ENCODE assay signal across 27 cellular contexts in the genomic region with DNA sequence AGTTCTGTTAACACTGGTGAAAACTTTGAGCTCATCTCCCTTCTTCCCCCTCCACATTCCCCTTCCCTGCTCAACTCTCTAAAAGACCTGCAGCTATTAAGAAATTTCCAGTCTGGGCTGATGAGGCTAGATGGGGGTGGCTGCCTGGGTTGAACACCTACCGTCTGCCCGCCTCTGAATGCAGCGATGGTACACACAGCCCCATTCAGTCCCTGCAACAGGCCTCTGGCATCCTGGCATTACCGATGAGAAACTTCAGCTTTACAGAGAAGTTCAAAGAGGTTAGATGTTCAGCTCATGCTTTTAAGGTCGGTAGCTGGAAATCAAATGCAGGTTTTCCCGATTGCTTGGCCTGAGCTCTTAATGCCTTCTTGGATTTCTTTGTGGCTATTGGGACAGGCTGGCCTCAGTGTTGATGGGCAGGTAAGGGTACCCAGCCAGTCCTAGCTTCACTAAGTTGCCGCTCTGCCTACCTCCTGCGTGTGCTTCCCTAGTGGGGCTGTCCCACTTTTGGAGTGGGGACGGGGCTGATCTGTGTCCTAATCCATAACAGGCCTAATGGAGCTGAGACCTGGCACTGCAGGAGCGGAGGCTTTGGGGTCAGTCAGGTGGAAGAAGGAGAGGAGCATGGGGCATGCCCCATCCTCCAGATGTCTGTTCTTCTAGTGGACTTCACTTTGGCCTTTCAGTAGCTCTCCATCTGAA. TPM values are rescaled to one million over a fixed set of nuclear protein-coding genes. Genes with fewer than 3 reads are reported as not detected.
DNase-seq lines count a peak whose midpoint lies in the region; ATAC-seq, FAIRE-seq and TF ChIP-seq lines count a peak whose summit lies in the region.
"Had no signal": no experiment of that assay in that cellular context is flagged by ENCODE, and none has a peak within 500 bp of the region (broad histone marks: within the 10 kb centered on the region; RNA-seq: fewer than 3 reads in every experiment).

No MANE protein-coding gene starts in this region.

- H3K79me2 ChIP-seq in endothelial cell of umbilical vein (ENCODE audit: control insufficient read depth, insufficient read depth, low read length) = no peaks in the 10 kb centered on the region

- H3K27me3 ChIP-seq in breast epithelium (no peaks in the 10 kb centered on the region), endothelial cell of umbilical vein (ENCODE audit: control insufficient read depth in 2 of 2, insufficient read depth in 2 of 2, low read length in 2 of 2) (peaks cover 2% of the 10 kb centered on the region in 2 experiments), neuronal stem cell (ENCODE audit: control insufficient read depth in 3 of 3, insufficient read depth in 3 of 3, low read depth in 1 of 3, low read length in 3 of 3) (no peaks in the 10 kb centered on the region), upper lobe of right lung (no peaks in the 10 kb centered on the region)

- peaks cover 97% of the 10 kb centered on the region for H3K36me3 Mint-ChIP-seq in MCF 10A (ENCODE audit: insufficient read depth, unreplicated experiment)
- no peaks in the 10 kb centered on the region for H3K36me3 Mint-ChIP-seq in activated CD8-positive, alpha-beta memory T cell treated with anti-CD3 and anti-CD28 coated beads, Interleukin-2, amount 10 ng/mL, durations not matched to agents 7 days and 5 days

- peak; percentile 8 for FAIRE-seq in endothelial cell of umbilical vein (lab: Jason Lieb, UNC)
- FAIRE-seq: islet of Langerhans had no signal

- H4K91ac ChIP-seq in neuronal stem cell (ENCODE audit: low read depth, low read length, poor library complexity) = no peak overlapping the region

- peak overlapping the region; percentile 8 for H3K23ac ChIP-seq in neuronal stem cell (ENCODE audit: low read depth, low read length, poor library complexity)

- peaks cover 4% of the 10 kb centered on the region for H3K79me1 ChIP-seq in neuronal stem cell (ENCODE audit: low read depth, low read length)

- BruUV-seq in MCF 10A (replicated peaks; lab: Mats Ljungman, UMichigan) (no TSS peak), endothelial cell of umbilical vein (replicated peaks; lab: Mats Ljungman, UMichigan) (no TSS peak)

- peak overlapping the region; percentile 61 for H3K18ac ChIP-seq in neuronal stem cell (ENCODE audit: low read length)

- no peak overlapping the region for H4K8ac ChIP-seq in neuronal stem cell (ENCODE audit: low read depth, low read length)

- H3K4me3 ChIP-seq in breast epithelium = peak overlapping the region in 1 of 3 donors; percentile 45
- no peak overlapping the region for H3K4me3 ChIP-seq in endothelial cell of umbilical vein (replicated peaks in 1 of 3; ENCODE audit: insufficient read depth in 1 of 3, low read depth in 1 of 3, low read length in 3 of 3)
- no peak overlapping the region for H3K4me3 ChIP-seq in neuronal stem cell (ENCODE audit: low read length in 2 of 2)
- H3K4me3 ChIP-seq in upper lobe of right lung = no peak overlapping the region

- H3K9ac ChIP-seq in endothelial cell of umbilical vein (replicated peaks; ENCODE audit: extremely low read depth, insufficient read depth, low read length) = no peak overlapping the region
- H3K9ac ChIP-seq in neuronal stem cell (ENCODE audit: low read depth, low read length, poor library complexity) = no peak overlapping the region

- H3K27ac ChIP-seq in breast epithelium = peak overlapping the region in 1 of 2 donors; percentile 86
- no peak overlapping the region for H3K27ac ChIP-seq in endothelial cell of umbilical vein (ENCODE audit: insufficient read depth, low read depth, low read length)
- H3K27ac ChIP-seq in neuronal stem cell (replicated peaks; ENCODE audit: low read length) = no peak overlapping the region
- H3K27ac ChIP-seq in upper lobe of right lung = peak overlapping the region; percentile 74

- POLR2A ChIA-PET in MCF 10A (lab: Yijun Ruan, JAX) = interaction anchor here (0.6 to 3.6 kb wide), 8 partner anchors 9 to 53 kb away, joined by 3 to 12 read pairs (median 4); no protein-coding TSS in a partner anchor
- POLR2A ChIA-PET in endothelial cell of umbilical vein (lab: Charles Lee) = no interaction called here

- peaks cover 9 to 18% of the 10 kb centered on the region in 2 donors for H3K4me1 ChIP-seq in breast epithelium
- H3K4me1 ChIP-seq in endothelial cell of umbilical vein (ENCODE audit: control insufficient read depth, extremely low read depth, insufficient read depth, low read length) = peaks cover 20% of the 10 kb centered on the region
- H3K4me1 ChIP-seq in neuronal stem cell (ENCODE audit: control insufficient read depth in 2 of 2, insufficient read depth in 1 of 2, low read depth in 1 of 2, low read length in 2 of 2) = peaks cover 16 to 27% of the 10 kb centered on the region in 2 donors
- peaks cover 83% of the 10 kb centered on the region for H3K4me1 ChIP-seq in upper lobe of right lung

- no peak overlapping the region for H2AFZ ChIP-seq in endothelial cell of umbilical vein (ENCODE audit: low read depth, low read length)
- H2AFZ ChIP-seq in neuronal stem cell (ENCODE audit: low read length) = no peak overlapping the region

- no peaks in the 10 kb centered on the region for H3K9me3 ChIP-seq in breast epithelium
- H3K9me3 ChIP-seq in endothelial cell of umbilical vein (replicated peaks; ENCODE audit: control insufficient read depth, insufficient read depth, low read length) = no peaks in the 10 kb centered on the region
- peaks cover 0 to 6% of the 10 kb centered on the region in 2 donors for H3K9me3 ChIP-seq in neuronal stem cell (replicated peaks in 1 of 2; ENCODE audit: control insufficient read depth in 2 of 2, insufficient read depth in 1 of 2, low read depth in 1 of 2, low read length in 2 of 2)
- H3K9me3 ChIP-seq in upper lobe of right lung = no peaks in the 10 kb centered on the region

- H3K4me3 Mint-ChIP-seq in MCF 10A (ENCODE audit: unreplicated experiment) = peak overlapping the region; percentile 25
- H3K4me3 Mint-ChIP-seq in activated CD8-positive, alpha-beta memory T cell treated with anti-CD3 and anti-CD28 coated beads, Interleukin-2, amount 10 ng/mL, durations not matched to agents 7 days and 5 days = no peak overlapping the region
- no peak overlapping the region for H3K4me3 Mint-ChIP-seq in stimulated activated naive CD8-positive, alpha-beta T cell treated with anti-CD3 and anti-CD28 coated beads, Interleukin-15, amount 100 ng/mL, for 72 hours
- H3K4me3 Mint-ChIP-seq: activated CD4-positive, alpha-beta memory T cell treated with anti-CD3 and anti-CD28 coated beads, Interleukin-2, amount 10 ng/mL, durations not matched to agents 7 days and 5 days; central memory CD8-positive, alpha-beta T cell had no signal

- TF ChIP-seq POLR2A in breast epithelium (IDR thresholded peaks at IDR 0.05) (no peak), endothelial cell of umbilical vein (IDR thresholded peaks at IDR 0.05; ENCODE audit: low read depth, low read length) (no peak)

- intact Hi-C loops in MCF 10A (cut with micrococcal nuclease) (no loop called here), breast epithelium (cut with DNase I; ENCODE audit: low total_unique reads) (no loop called here), endothelial cell of umbilical vein (cut with micrococcal nuclease) (no loop called here), upper lobe of right lung (cut with DNase I) (no loop called here)

- CTCF ChIA-PET in MCF 10A (lab: Yijun Ruan, JAX) (interaction anchor here (0.7 to 1.4 kb wide), 4 partner anchors 17 to 116 kb away, joined by 3 to 4 read pairs (median 3); no protein-coding TSS in a partner anchor), endothelial cell of umbilical vein (lab: Charles Lee) (interaction anchor here (1.4 to 2.2 kb wide), 4 partner anchors 13 to 153 kb away, joined by 4 to 5 read pairs (median 4); no protein-coding TSS in a partner anchor)
- CTCF ChIA-PET in activated CD8-positive, alpha-beta memory T cell treated with anti-CD3 and anti-CD28 coated beads, Interleukin-2, amount 10 ng/mL, durations not matched to agents 7 days and 5 days (lab: Charles Lee) = interaction anchor here (1.8 kb wide), 1 partner anchor 153 kb away, joined by 4 read pairs; no protein-coding TSS in a partner anchor

- no CpG with 5 or more reads among the region's 10 CpGs for WGBS in neuronal stem cell (ENCODE audit: extremely low coverage in 2 of 2, insufficient read length in 2 of 2, insufficient replicate concordance in 1 of 2), 2 donors

- no peaks in the 10 kb centered on the region for H3K9me1 ChIP-seq in endothelial cell of umbilical vein (replicated peaks; ENCODE audit: control insufficient read depth, extremely low read depth, insufficient read depth, low read length)

- H3K27me3 Mint-ChIP-seq in MCF 10A (ENCODE audit: insufficient read depth, unreplicated experiment) = no peaks in the 10 kb centered on the region
- peaks cover 44% of the 10 kb centered on the region for H3K27me3 Mint-ChIP-seq in activated CD8-positive, alpha-beta memory T cell treated with anti-CD3 and anti-CD28 coated beads, Interleukin-2, amount 10 ng/mL, durations not matched to agents 7 days and 5 days
- H3K27me3 Mint-ChIP-seq in stimulated activated naive CD8-positive, alpha-beta T cell treated with anti-CD3 and anti-CD28 coated beads, Interleukin-15, amount 100 ng/mL, for 72 hours = peaks cover 24% of the 10 kb centered on the region

- H3K14ac ChIP-seq in neuronal stem cell (ENCODE audit: low read length) = no peak overlapping the region

- H2BK15ac ChIP-seq in neuronal stem cell (ENCODE audit: low read length) = no peak overlapping the region

- H3K4me2 ChIP-seq in endothelial cell of umbilical vein (ENCODE audit: insufficient read depth, low read length) (no peak overlapping the region), neuronal stem cell (ENCODE audit: insufficient read depth, low read length, poor library complexity, severe bottlenecking) (no peak overlapping the region)

- dilution Hi-C loops in endothelial cell of umbilical vein (cut with MboI; ENCODE audit: extremely low pct_ligation_motif_present, low sequenced_read_pairs) = no loop called here

- H3K36me3 ChIP-seq in breast epithelium (no peaks in the 10 kb centered on the region), endothelial cell of umbilical vein (ENCODE audit: control insufficient read depth in 2 of 2, extremely low read depth in 1 of 2, insufficient read depth in 2 of 2, low read length in 2 of 2) (no peaks in the 10 kb centered on the region), neuronal stem cell (replicated peaks in 1 of 2; ENCODE audit: control insufficient read depth in 2 of 2, insufficient read depth in 2 of 2, low read length in 2 of 2) (peaks cover 2 to 19% of the 10 kb centered on the region in 2 donors), upper lobe of right lung (peaks cover 4% of the 10 kb centered on the region)

- TF ChIP-seq CTCF in MCF 10A (IDR thresholded peaks at IDR 0.05; ENCODE audit: unreplicated experiment) (no peak), breast epithelium (IDR thresholded peaks at IDR 0.05) (no peak), endothelial cell of umbilical vein (IDR thresholded peaks at IDR 0.05; ENCODE audit: extremely low read depth in 1 of 2, insufficient read depth in 1 of 2, low read depth in 1 of 2, low read length in 2 of 2) (no peak), upper lobe of right lung (IDR thresholded peaks at IDR 0.05) (no peak)

- H4K20me1 ChIP-seq in endothelial cell of umbilical vein (replicated peaks; ENCODE audit: control insufficient read depth, extremely low read depth, insufficient read depth, low read length) = peaks cover 2% of the 10 kb centered on the region

- DNase-seq in MCF 10A (ENCODE audit: unreplicated experiment) = no peak
- no peak for DNase-seq in breast epithelium (ENCODE audit: low spot score in 2 of 2)
- no peak for DNase-seq in endothelial cell of umbilical vein (ENCODE audit: low read depth, low spot score)
- DNase-seq in neuronal stem cell (ENCODE audit: low spot score) = no peak
- no peak for DNase-seq in upper lobe of right lung
- no peak for DNase-seq in activated CD8-positive, alpha-beta memory T cell treated with anti-CD3 and anti-CD28 coated beads, Interleukin-2, amount 10 ng/mL, durations not matched to agents 7 days and 5 days
- no peak for DNase-seq in stimulated activated naive CD8-positive, alpha-beta T cell treated with anti-CD3 and anti-CD28 coated beads, Interleukin-15, amount 100 ng/mL, for 72 hours
- no peak for DNase-seq in T-helper 2 cell
- DNase-seq: 8988T; activated CD4-positive, alpha-beta memory T cell treated with anti-CD3 and anti-CD28 coated beads, Interleukin-2, amount 10 ng/mL, durations not matched to agents 7 days and 5 days; activated naive CD4-positive, alpha-beta T cell; activated T-cell treated with anti-CD3 and anti-CD28 coated beads, Interleukin-2, amount 50 U/mL, for 1 hour; AML-193; amygdala; COR-L47; DND-41; foreskin fibroblast; hippocampal formation; NCI-H446 treated with DMSO at 0.1 percent for 48 hours; OCI-M1; Right ventricle myocardium superior; T1000 had no signal

- H2BK120ac ChIP-seq in neuronal stem cell (ENCODE audit: low read depth, low read length) = no peak overlapping the region

- H3K4me1 Mint-ChIP-seq in MCF 10A (ENCODE audit: insufficient read depth, unreplicated experiment) = peaks cover 92% of the 10 kb centered on the region
- peaks cover 21% of the 10 kb centered on the region for H3K4me1 Mint-ChIP-seq in activated CD8-positive, alpha-beta memory T cell treated with anti-CD3 and anti-CD28 coated beads, Interleukin-2, amount 10 ng/mL, durations not matched to agents 7 days and 5 days
- peaks cover 53% of the 10 kb centered on the region for H3K4me1 Mint-ChIP-seq in stimulated activated naive CD8-positive, alpha-beta T cell treated with anti-CD3 and anti-CD28 coated beads, Interleukin-15, amount 100 ng/mL, for 72 hours

- H2BK12ac ChIP-seq in neuronal stem cell (ENCODE audit: low read length) = no peak overlapping the region

- H2AK5ac ChIP-seq in neuronal stem cell (ENCODE audit: low read depth, low read length) = no peak overlapping the region

- ATAC-seq in upper lobe of right lung = peak; percentile 18
- ATAC-seq in activated CD8-positive, alpha-beta memory T cell treated with anti-CD3 and anti-CD28 coated beads, Interleukin-2, amount 10 ng/mL, durations not matched to agents 7 days and 5 days = no peak
- no peak for ATAC-seq in stimulated activated naive CD8-positive, alpha-beta T cell treated with anti-CD3 and anti-CD28 coated beads, Interleukin-15, amount 100 ng/mL, for 72 hours
- ATAC-seq: sciatic nerve had no signal

- H3K9me3 Mint-ChIP-seq in MCF 10A (ENCODE audit: unreplicated experiment) = no peaks in the 10 kb centered on the region
- H3K9me3 Mint-ChIP-seq in activated CD8-positive, alpha-beta memory T cell treated with anti-CD3 and anti-CD28 coated beads, Interleukin-2, amount 10 ng/mL, durations not matched to agents 7 days and 5 days (ENCODE audit: low read depth) = no peaks in the 10 kb centered on the region
- H3K9me3 Mint-ChIP-seq in stimulated activated naive CD8-positive, alpha-beta T cell treated with anti-CD3 and anti-CD28 coated beads, Interleukin-15, amount 100 ng/mL, for 72 hours = no peaks in the 10 kb centered on the region
- H3K9me3 Mint-ChIP-seq: activated CD4-positive, alpha-beta memory T cell treated with anti-CD3 and anti-CD28 coated beads, Interleukin-2, amount 10 ng/mL, durations not matched to agents 7 days and 5 days; central memory CD8-positive, alpha-beta T cell had no signal

- H3K27ac Mint-ChIP-seq in MCF 10A (ENCODE audit: low read depth, unreplicated experiment) = peak overlapping the region; percentile 88
- no peak overlapping the region for H3K27ac Mint-ChIP-seq in activated CD8-positive, alpha-beta memory T cell treated with anti-CD3 and anti-CD28 coated beads, Interleukin-2, amount 10 ng/mL, durations not matched to agents 7 days and 5 days
- H3K27ac Mint-ChIP-seq in stimulated activated naive CD8-positive, alpha-beta T cell treated with anti-CD3 and anti-CD28 coated beads, Interleukin-15, amount 100 ng/mL, for 72 hours = no peak overlapping the region
- H3K27ac Mint-ChIP-seq: activated CD4-positive, alpha-beta memory T cell treated with anti-CD3 and anti-CD28 coated beads, Interleukin-2, amount 10 ng/mL, durations not matched to agents 7 days and 5 days; IgD-negative memory B cell had no signal

- H3K4ac ChIP-seq in neuronal stem cell (ENCODE audit: low read length) = no peak overlapping the region

- H2BK5ac ChIP-seq in neuronal stem cell (ENCODE audit: low read length) = peak overlapping the region; percentile 62

RNA-seq across cellular contexts. Expression of a gene that starts 49.1 kb away (rescaled TPM):
- total RNA-seq in MCF 10A (2022) (70.4 and 75.3 TPM in 2 replicates), breast epithelium (100 to 1,000 TPM; 236 to 358 (median 271) TPM), endothelial cell of umbilical vein (19.5 and 20.3 TPM in 2 replicates), upper lobe of right lung (221 TPM)
- polyA plus RNA-seq in endothelial cell of umbilical vein = 9.8 and 16.7 TPM in 2 replicates
- polyA plus RNA-seq in endothelial cell of umbilical vein (2011; cell fraction: cytosol; rRNA removed) = 6.6 and 8.0 TPM in 2 replicates
- 25.1 and 34.1 TPM in 2 replicates for polyA plus RNA-seq in endothelial cell of umbilical vein (2011; cell fraction: nucleus; rRNA removed)
- 2.9 and 8.0 TPM in 2 replicates for polyA plus RNA-seq in endothelial cell of umbilical vein (2012)
- 63.9 and 64.1 TPM in 2 replicates for polyA minus RNA-seq in endothelial cell of umbilical vein
- polyA minus RNA-seq in endothelial cell of umbilical vein (2011; cell fraction: cytosol; rRNA and poly(A)+ RNA removed) = not detected
- 48.0 and 80.7 TPM in 2 replicates for polyA minus RNA-seq in endothelial cell of umbilical vein (2011; cell fraction: nucleus; rRNA and poly(A)+ RNA removed)
- polyA plus RNA-seq in neuronal stem cell (2013, experiment 1 of 2) = 18.2 TPM
- polyA plus RNA-seq in neuronal stem cell (2013, experiment 2 of 2) = 19.2 TPM
- 1 to 10 TPM; 3.2 to 3.9 TPM for total RNA-seq in activated CD8-positive, alpha-beta memory T cell treated with anti-CD3 and anti-CD28 coated beads, Interleukin-2, amount 10 ng/mL, durations not matched to agents 7 days and 5 days
- total RNA-seq: M059J had no signal
